Comparison of ENCODE assay signal across 37 cellular contexts in the genomic region with DNA sequence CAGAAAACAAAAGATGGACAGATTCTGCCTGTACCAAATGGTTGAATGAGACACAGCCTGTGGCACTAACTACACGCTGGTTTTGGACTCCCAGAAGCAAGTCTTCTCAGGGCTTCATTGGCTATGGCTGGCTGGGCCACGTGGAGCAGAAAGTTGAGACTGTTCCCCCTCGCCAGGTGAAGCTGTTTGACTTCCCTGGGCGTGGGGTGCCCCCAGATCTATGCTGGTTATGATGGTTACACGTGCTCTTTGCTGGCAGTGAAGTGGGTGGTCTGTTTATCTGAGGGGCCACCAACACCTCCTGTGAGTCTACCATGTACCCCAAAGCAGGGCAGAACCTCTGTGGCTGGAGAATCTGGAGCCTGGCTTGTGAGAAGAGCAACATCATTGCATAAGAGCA.
DNase-seq lines count a peak whose midpoint lies in the region; ATAC-seq, FAIRE-seq and TF ChIP-seq lines count a peak whose summit lies in the region.
"Had no signal": no experiment of that assay in that cellular context is flagged by ENCODE, and none has a peak within 500 bp of the region (broad histone marks: within the 10 kb centered on the region; RNA-seq: fewer than 3 reads in every experiment).

No MANE protein-coding gene starts in this region.

- H3K79me2 ChIP-seq in mesendoderm (ENCODE audit: control insufficient read depth, insufficient read depth, low read length) = no peaks in the 10 kb centered on the region

- H2AK5ac ChIP-seq in mesendoderm (ENCODE audit: low read length) = no peak overlapping the region

- TF ChIP-seq POLR2A in spleen (IDR thresholded peaks at IDR 0.05) (no peak), thyroid gland (IDR thresholded peaks at IDR 0.05) (no peak)

- no peak overlapping the region for H3K4ac ChIP-seq in mesendoderm (ENCODE audit: low read depth, low read length)

- H3K27me3 ChIP-seq in spleen (replicated peaks in 1 of 7) (no peaks in the 10 kb centered on the region), upper lobe of right lung (no peaks in the 10 kb centered on the region), thyroid gland (no peaks in the 10 kb centered on the region), mesendoderm (ENCODE audit: insufficient read depth, low read length, poor library complexity) (no peaks in the 10 kb centered on the region)
- H3K27me3 ChIP-seq: BE2C; BLaER1; BLaER1 treated with 17β-estradiol and CSF1 and Interleukin-3, amounts not matched to agents 10 nM and 100 nM had no signal

- no peak for TF ChIP-seq CTCF in kidney (IDR thresholded peaks at IDR 0.05; ENCODE audit: borderline replicate concordance, extremely low read depth, insufficient read depth)
- TF ChIP-seq CTCF in spleen (IDR thresholded peaks at IDR 0.05 in 8 of 11, conservative IDR thresholded peaks at IDR 0.05 in 3 of 11) = no peak
- no peak for TF ChIP-seq CTCF in upper lobe of right lung (IDR thresholded peaks at IDR 0.05)
- TF ChIP-seq CTCF in thyroid gland (IDR thresholded peaks at IDR 0.05) = no peak

- no peaks in the 10 kb centered on the region for H3K36me3 ChIP-seq in kidney (ENCODE audit: control insufficient read depth in 1 of 2, insufficient read depth in 2 of 2, low read length in 2 of 2)
- H3K36me3 ChIP-seq in spleen = no peaks in the 10 kb centered on the region
- H3K36me3 ChIP-seq in upper lobe of right lung = no peaks in the 10 kb centered on the region
- H3K36me3 ChIP-seq in thyroid gland = no peaks in the 10 kb centered on the region
- H3K36me3 ChIP-seq in mesendoderm (ENCODE audit: control insufficient read depth, insufficient read depth, low read length) = no peaks in the 10 kb centered on the region
- H3K36me3 ChIP-seq: BE2C; BLaER1; BLaER1 treated with 17β-estradiol and CSF1 and Interleukin-3, amounts not matched to agents 10 nM and 100 nM had no signal

- H2BK120ac ChIP-seq in mesendoderm (ENCODE audit: low read depth, low read length) = no peak overlapping the region

- H2BK5ac ChIP-seq in mesendoderm (ENCODE audit: low read length) = no peak overlapping the region

- no peak overlapping the region for H4K8ac ChIP-seq in mesendoderm (ENCODE audit: low read depth, low read length)

- H3K4me3 ChIP-seq in kidney (ENCODE audit: low read length in 2 of 2) = no peak overlapping the region
- H3K4me3 ChIP-seq in spleen = no peak overlapping the region
- no peak overlapping the region for H3K4me3 ChIP-seq in upper lobe of right lung
- no peak overlapping the region for H3K4me3 ChIP-seq in thyroid gland (replicated peaks in 1 of 3)
- no peak overlapping the region for H3K4me3 ChIP-seq in mesendoderm (ENCODE audit: low read length)
- H3K4me3 ChIP-seq: A549; BLaER1; BLaER1 treated with 17β-estradiol and CSF1 and Interleukin-3, amounts not matched to agents 10 nM and 100 nM had no signal

- no peak overlapping the region for H3K18ac ChIP-seq in mesendoderm (ENCODE audit: low read length)

- H3K4me1 ChIP-seq in kidney (ENCODE audit: control insufficient read depth in 1 of 2, insufficient read depth in 1 of 2, low read depth in 1 of 2, low read length in 2 of 2) (no peaks in the 10 kb centered on the region), spleen (no peaks in the 10 kb centered on the region), upper lobe of right lung (no peaks in the 10 kb centered on the region), thyroid gland (no peaks in the 10 kb centered on the region), mesendoderm (ENCODE audit: control insufficient read depth, low read depth, low read length) (no peaks in the 10 kb centered on the region)
- H3K4me1 ChIP-seq: A549, BE2C had no signal

- H3K79me1 ChIP-seq in mesendoderm (ENCODE audit: low read length) = no peaks in the 10 kb centered on the region

- WGBS in spleen, 5 donors = 60 to 73% (median 67%) methylated on average over 3 to 5 of the region's 5 CpGs
- WGBS in thyroid gland, 2 donors = 84 to 88% methylated on average over 3 to 4 of the region's 5 CpGs
- WGBS in mesendoderm (ENCODE audit: extremely low coverage, insufficient coverage, low lambda C conversion rate) = no CpG with 5 or more reads among the region's 5 CpGs

- no peak overlapping the region for H3K27ac Mint-ChIP-seq in stimulated activated memory B cell treated with anti-CD40 and anti-IgM and Interleukin-4, amounts not matched to agents 10 μg/mL and 1 μg/mL and 100 μg/mL, for 72 hours
- H3K27ac Mint-ChIP-seq: B cell; CD14-positive monocyte; CD4-positive, alpha-beta memory T cell; CD4-positive, alpha-beta T cell; CD4-positive, CD25-positive, alpha-beta regulatory T cell; CD8-positive, alpha-beta memory T cell; CD8-positive, alpha-beta T cell had no signal

- H3K23ac ChIP-seq in mesendoderm (ENCODE audit: low read length) = no peak overlapping the region

- peak; percentile 6 for ATAC-seq in stimulated activated memory B cell treated with anti-CD40 and anti-IgM and Interleukin-4, amounts not matched to agents 10 μg/mL and 1 μg/mL and 100 μg/mL, for 72 hours
- ATAC-seq in upper lobe of right lung (no peak), left lobe of liver (no peak)
- ATAC-seq: A549; CD8-positive, alpha-beta T cell had no signal

- H4K5ac ChIP-seq in mesendoderm (ENCODE audit: low read length) = no peak overlapping the region

- no peaks in the 10 kb centered on the region for H3K36me3 Mint-ChIP-seq in stimulated activated memory B cell treated with anti-CD40 and anti-IgM and Interleukin-4, amounts not matched to agents 10 μg/mL and 1 μg/mL and 100 μg/mL, for 72 hours
- H3K36me3 Mint-ChIP-seq: CD14-positive monocyte; CD4-positive, alpha-beta memory T cell; CD4-positive, CD25-positive, alpha-beta regulatory T cell; CD8-positive, alpha-beta memory T cell; CD8-positive, alpha-beta T cell had no signal

- H3K56ac ChIP-seq in mesendoderm (ENCODE audit: low read length) = no peak overlapping the region

- no peak overlapping the region for H2BK15ac ChIP-seq in mesendoderm (replicated peaks; ENCODE audit: low read depth)

- intact Hi-C loops in kidney (cut with DNase I) (no loop called here), spleen (cut with DNase I; ENCODE audit: low total_unique reads) (no loop called here), upper lobe of right lung (cut with DNase I) (no loop called here), thyroid gland (cut with DNase I) (no loop called here)

- peak; percentile 63 for DNase-seq in kidney
- DNase-seq in spleen = peak; percentile 64
- DNase-seq in upper lobe of right lung = peak; percentile 41
- DNase-seq in stimulated activated CD4-positive, alpha-beta T cell treated with anti-CD3 and anti-CD28 coated beads, Interleukin-2, amount 100 ng/mL, for 24 hours = no peak
- no peak for DNase-seq in left lobe of liver (ENCODE audit: low spot score)
- DNase-seq in thyroid gland = no peak
- DNase-seq in mesendoderm = no peak
- DNase-seq: 8988T; ACHN; AML-193; BE2C; C1 segment of cervical spinal cord; Caco-2; Calu3; CD4-positive, alpha-beta memory T cell; CD4-positive, alpha-beta T cell; CD4-positive, CD25-positive, alpha-beta regulatory T cell; CD8-positive, alpha-beta memory T cell; CD8-positive, alpha-beta T cell; COR-L47; DMS 273 treated with DMSO at 0.1 percent for 48 hours; DMS153; DMS53; DMS79; DMS79 treated with DMSO at 0.1 percent for 48 hours; DND-41; EL had no signal

- H3K9me3 ChIP-seq in kidney (ENCODE audit: control insufficient read depth in 1 of 2, low read length in 2 of 2) = no peaks in the 10 kb centered on the region
- H3K9me3 ChIP-seq in spleen = peaks cover 0 to 15% (median 9%) of the 10 kb centered on the region in 8 donors
- no peaks in the 10 kb centered on the region for H3K9me3 ChIP-seq in upper lobe of right lung
- H3K9me3 ChIP-seq in thyroid gland = no peaks in the 10 kb centered on the region
- H3K9me3 ChIP-seq: A549, BE2C, Caco-2 had no signal

- H3K9ac ChIP-seq in kidney (ENCODE audit: low read length in 2 of 2) (no peak overlapping the region), mesendoderm (ENCODE audit: low read length) (no peak overlapping the region)
- H3K9ac ChIP-seq: BLaER1; BLaER1 treated with 17β-estradiol and CSF1 and Interleukin-3, amounts not matched to agents 10 nM and 100 nM had no signal

- no peaks in the 10 kb centered on the region for H3K27me3 Mint-ChIP-seq in stimulated activated memory B cell treated with anti-CD40 and anti-IgM and Interleukin-4, amounts not matched to agents 10 μg/mL and 1 μg/mL and 100 μg/mL, for 72 hours
- H3K27me3 Mint-ChIP-seq: B cell; CD4-positive, alpha-beta memory T cell; CD4-positive, alpha-beta T cell; CD4-positive, CD25-positive, alpha-beta regulatory T cell; CD8-positive, alpha-beta memory T cell had no signal

- no peak overlapping the region for H3K27ac ChIP-seq in kidney (ENCODE audit: low read depth in 2 of 2, low read length in 2 of 2)
- H3K27ac ChIP-seq in spleen = no peak overlapping the region
- H3K27ac ChIP-seq in upper lobe of right lung = no peak overlapping the region
- H3K27ac ChIP-seq in thyroid gland = no peak overlapping the region
- no peak overlapping the region for H3K27ac ChIP-seq in mesendoderm (ENCODE audit: low read depth, low read length)
- H3K27ac ChIP-seq: 22Rv1; A549; BLaER1; BLaER1 treated with 17β-estradiol and CSF1 and Interleukin-3, amounts not matched to agents 10 nM and 100 nM; C4-2B had no signal

- no peaks in the 10 kb centered on the region for H3K9me3 Mint-ChIP-seq in stimulated activated memory B cell treated with anti-CD40 and anti-IgM and Interleukin-4, amounts not matched to agents 10 μg/mL and 1 μg/mL and 100 μg/mL, for 72 hours
- H3K9me3 Mint-ChIP-seq: CD4-positive, alpha-beta T cell had no signal

- H3K4me1 Mint-ChIP-seq in stimulated activated memory B cell treated with anti-CD40 and anti-IgM and Interleukin-4, amounts not matched to agents 10 μg/mL and 1 μg/mL and 100 μg/mL, for 72 hours = no peaks in the 10 kb centered on the region
- H3K4me1 Mint-ChIP-seq: B cell; CD14-positive monocyte; CD4-positive, alpha-beta memory T cell; CD4-positive, CD25-positive, alpha-beta regulatory T cell; CD8-positive, alpha-beta memory T cell had no signal

- no peak overlapping the region for H3K4me2 ChIP-seq in mesendoderm (ENCODE audit: low read length)
- H3K4me2 ChIP-seq: A549; BLaER1; BLaER1 treated with 17β-estradiol and CSF1 and Interleukin-3, amounts not matched to agents 10 nM and 100 nM had no signal

- FAIRE-seq in kidney (lab: Jason Lieb, UNC) = no peak
- FAIRE-seq: A204.1, A549, D721Med had no signal

- H3K4me3 Mint-ChIP-seq in stimulated activated memory B cell treated with anti-CD40 and anti-IgM and Interleukin-4, amounts not matched to agents 10 μg/mL and 1 μg/mL and 100 μg/mL, for 72 hours = no peak overlapping the region
- H3K4me3 Mint-ChIP-seq: B cell; CD14-positive monocyte; CD4-positive, alpha-beta memory T cell; CD4-positive, alpha-beta T cell; CD4-positive, CD25-positive, alpha-beta regulatory T cell; CD8-positive, alpha-beta memory T cell; CD8-positive, alpha-beta T cell had no signal

Comparison
In these comparisons a context has a peak if more than half of its experiments do, and no peak if none do; other contexts are left out.
1. DNase-seq: peak in kidney (single experiment), spleen (single experiment) and upper lobe of right lung (single experiment); none in stimulated activated CD4-positive, alpha-beta T cell treated with anti-CD3 and anti-CD28 coated beads, Interleukin-2, amount 100 ng/mL, for 24 hours (0 of 2), left lobe of liver (single experiment), thyroid gland (0 of 2) and mesendoderm (single experiment).